Comparison of ENCODE assay signal across 9 cellular contexts in genomic region chr12:122835693-122836026, GRCh38. TPM values are rescaled to one million over a fixed set of nuclear protein-coding genes. Genes with fewer than 3 reads are reported as not detected.
DNase-seq lines count a peak whose midpoint lies in the region; ATAC-seq and TF ChIP-seq lines count a peak whose summit lies in the region.
"Had no signal": no experiment of that assay in that cellular context is flagged by ENCODE, and none has a peak within 500 bp of the region (broad histone marks: within the 10 kb centered on the region; RNA-seq: fewer than 3 reads in every experiment).

No MANE protein-coding gene starts in this region.

- intact Hi-C loops in CD4-positive, alpha-beta memory T cell (cut with micrococcal nuclease), result loop anchor here (1.0 to 10.0 kb wide), 4 partner anchors 25 to 402 kb away; partner anchors contain the start of gene CCDC62
- intact Hi-C loops in natural killer cell (cut with micrococcal nuclease), result loop anchor here (5.0 kb wide), 1 partner anchor 43 kb away; no protein-coding TSS in a partner anchor

- no peak for TF ChIP-seq CTCF in natural killer cell (IDR thresholded peaks at IDR 0.05)

- POLR2A ChIA-PET in CD4-positive, alpha-beta memory T cell (lab: Charles Lee; ENCODE audit: partially characterized antibody), result interaction anchor here (0.5 to 3.2 kb wide), 20 partner anchors 9 to 529 kb away, joined by 3 to 13 read pairs (median 5); partner anchors contain the start of genes ABCB9, MPHOSPH9, MTRFR and SBNO1

- no peaks in the 10 kb centered on the region for H3K36me3 ChIP-seq in CD4-positive, alpha-beta memory T cell (ENCODE audit: insufficient read depth, low read length)
- no peaks in the 10 kb centered on the region for H3K36me3 ChIP-seq in esophagus (ENCODE audit: control insufficient read depth in 2 of 2, insufficient read depth in 2 of 2, low read length in 1 of 2)

- H3K9me3 ChIP-seq in CD4-positive, alpha-beta memory T cell (ENCODE audit: control insufficient read depth in 1 of 2, low read length in 2 of 2), result no peaks in the 10 kb centered on the region
- H3K9me3 ChIP-seq in esophagus (ENCODE audit: control insufficient read depth in 2 of 2, insufficient read depth in 1 of 2, low read depth in 1 of 2, low read length in 1 of 2), result peaks cover 0 to 1% of the 10 kb centered on the region in 2 donors

- WGBS in esophagus, 2 donors, result 1% methylated on average over 33 to 52 of the region's 52 CpGs

- peak overlapping the region; percentile 55 for H3K27ac ChIP-seq in CD4-positive, alpha-beta memory T cell (ENCODE audit: low read depth, low read length)
- peak overlapping the region; percentile 68 to 85 for H3K27ac ChIP-seq in esophagus (ENCODE audit: low read depth in 2 of 2, low read length in 1 of 2)
- H3K27ac ChIP-seq: KMS-11 had no signal

- CTCF ChIA-PET in CD4-positive, alpha-beta memory T cell (lab: Charles Lee; ENCODE audit: partially characterized antibody), result interaction anchor here (1.2 to 5.7 kb wide), 2 partner anchors 25 to 42 kb away, joined by 3 to 28 read pairs; no protein-coding TSS in a partner anchor

- peak overlapping the region in 1 of 7 donors; percentile 92 for H3K27ac Mint-ChIP-seq in CD4-positive, alpha-beta memory T cell
- H3K27ac Mint-ChIP-seq in natural killer cell, result peak overlapping the region in 1 of 2 donors; percentile 93

- H3K4me1 Mint-ChIP-seq in CD4-positive, alpha-beta memory T cell, result peaks cover 26 to 55% (median 41%) of the 10 kb centered on the region in 4 donors
- H3K4me1 Mint-ChIP-seq in natural killer cell, result peaks cover 50 to 52% of the 10 kb centered on the region in 2 donors

- no peaks in the 10 kb centered on the region for H3K27me3 Mint-ChIP-seq in CD4-positive, alpha-beta memory T cell
- H3K27me3 Mint-ChIP-seq in natural killer cell (ENCODE audit: low read depth in 2 of 2), result no peaks in the 10 kb centered on the region

- peak overlapping the region in 3 of 8 donors; percentile 97 to 98 (median 98) for H3K4me3 Mint-ChIP-seq in CD4-positive, alpha-beta memory T cell
- peak overlapping the region; percentile 97 for H3K4me3 Mint-ChIP-seq in natural killer cell

- ATAC-seq in GM21825 (IDR thresholded peaks at IDR 0.05; ENCODE audit: unreplicated experiment) (peak; percentile 56), SK-N-SH treated with all-trans-retinoic acid at 6 μM for 48 hours (peak; percentile 2; the same call in 2 of the 3 replicates), natural killer cell (peak; percentile 26 to 45 (median 28))

- no peak for DNase-seq in CD4-positive, alpha-beta memory T cell
- DNase-seq in natural killer cell (no peak), medulla oblongata (ENCODE audit: extremely low spot score) (no peak), NCI-H2029 (lab: John Stamatoyannopoulos, UW) (no peak), H4 (ENCODE audit: low spot score) (no peak)

- no peaks in the 10 kb centered on the region for H3K27me3 ChIP-seq in CD4-positive, alpha-beta memory T cell (ENCODE audit: insufficient read depth, low read length)
- H3K27me3 ChIP-seq in esophagus (ENCODE audit: control insufficient read depth in 1 of 2, insufficient read depth in 2 of 2, low read length in 2 of 2), result no peaks in the 10 kb centered on the region

- H3K4me1 ChIP-seq in CD4-positive, alpha-beta memory T cell (ENCODE audit: insufficient read depth, low read length), result peaks cover 30% of the 10 kb centered on the region
- peaks cover 0 to 13% of the 10 kb centered on the region in 2 donors for H3K4me1 ChIP-seq in esophagus (ENCODE audit: control insufficient read depth in 2 of 2, insufficient read depth in 2 of 2, low read length in 1 of 2)

- no peaks in the 10 kb centered on the region for H3K9me3 Mint-ChIP-seq in CD4-positive, alpha-beta memory T cell
- no peaks in the 10 kb centered on the region for H3K9me3 Mint-ChIP-seq in natural killer cell

- peak overlapping the region; percentile 79 to 87 for H3K4me3 ChIP-seq in CD4-positive, alpha-beta memory T cell (ENCODE audit: low read length in 2 of 2)
- peak overlapping the region; percentile 72 to 87 for H3K4me3 ChIP-seq in esophagus (ENCODE audit: low read depth in 1 of 2, low read length in 2 of 2)

- H3K36me3 Mint-ChIP-seq in CD4-positive, alpha-beta memory T cell, result peaks cover 0 to 18% of the 10 kb centered on the region in 2 donors
- H3K36me3 Mint-ChIP-seq in natural killer cell, result no peaks in the 10 kb centered on the region

TF ChIP-seq in SK-N-SH treated with all-trans-retinoic acid at 6 μM for 48 hours, 23 proteins besides CTCF, POLR2A, EP300 and RAD21:
- TF ChIP-seq TSHZ2 (CRISPR knock-in tag; IDR thresholded peaks at IDR 0.05) (no peak), PATZ1 (CRISPR knock-in tag; IDR thresholded peaks at IDR 0.05; ENCODE audit: borderline replicate concordance) (no peak), OSR1 (CRISPR knock-in tag; IDR thresholded peaks at IDR 0.05) (no peak)
TF ChIP-seq in SK-N-SH treated with all-trans-retinoic acid at 6 μM for 48 hours: peak in this region for 0.

RNA-seq across cellular contexts. Expression of gene HIP1R, which starts 0.4 kb away (rescaled TPM):
- total RNA-seq in CD4-positive, alpha-beta memory T cell, result 10 to 100 TPM; 87.7 to 88.3 TPM
- polyA plus RNA-seq in CD4-positive, alpha-beta memory T cell, result 10 to 100 TPM in 1 of 2 donors, 1 to 10 TPM in 1; 4.5 to 11.2 TPM
- 10 to 100 TPM; 23.1 to 32.7 TPM for polyA plus RNA-seq in esophagus
- total RNA-seq in natural killer cell, result 10 to 100 TPM; 78.6 to 93.1 (median 85.5) TPM
- total RNA-seq in H4 (2014; rRNA removed; shearing (Covaris generic)), result 22.0 and 25.6 TPM in 2 replicates

Comparison
In these comparisons a context has a peak if more than half of its experiments do, and no peak if none do; other contexts are left out.
1. ATAC-seq: peak in every context shown above with its lines; median percentile 56 in GM21825; 28 in natural killer cell; 2 in SK-N-SH treated with all-trans-retinoic acid at 6 μM for 48 hours.